19 cellular contexts compared by ENCODE assay signal in genomic region chr5:154800582-154800981, GRCh38. TPM values are rescaled to one million over a fixed set of nuclear protein-coding genes. Genes with fewer than 3 reads are reported as not detected.
DNase-seq lines count a peak whose midpoint lies in the region; ATAC-seq, FAIRE-seq and TF ChIP-seq lines count a peak whose summit lies in the region.
"Had no signal": no experiment of that assay in that cellular context is flagged by ENCODE, and none has a peak within 500 bp of the region (broad histone marks: within the 10 kb centered on the region; RNA-seq: fewer than 3 reads in every experiment).

No MANE protein-coding gene starts in this region.

- H3K4me1 ChIP-seq in GM23338 (ENCODE audit: insufficient read depth) (no peaks in the 10 kb centered on the region), astrocyte (ENCODE audit: insufficient read depth, low read length) (peaks cover 13% of the 10 kb centered on the region), upper lobe of left lung (no peaks in the 10 kb centered on the region)

- H3K4me2 ChIP-seq in GM23338 (no peak overlapping the region), astrocyte (ENCODE audit: low read length) (peak overlapping the region; percentile 19)

- TF ChIP-seq CTCF in GM23338 (conservative IDR thresholded peaks at IDR 0.05; ENCODE audit: low read depth in 2 of 2) (no peak), astrocyte (IDR thresholded peaks at IDR 0.05; ENCODE audit: insufficient read depth, low read depth, low read length) (no peak), osteocyte (IDR thresholded peaks at IDR 0.05) (no peak), upper lobe of left lung (IDR thresholded peaks at IDR 0.05) (no peak)

- TF ChIP-seq POLR2A in upper lobe of left lung (IDR thresholded peaks at IDR 0.05) = no peak

- H3K9me3 ChIP-seq in astrocyte (ENCODE audit: insufficient read depth, low read depth, low read length) = no peaks in the 10 kb centered on the region
- H3K9me3 ChIP-seq in upper lobe of left lung = no peaks in the 10 kb centered on the region

- H2AFZ ChIP-seq in GM23338 = no peak overlapping the region
- no peak overlapping the region for H2AFZ ChIP-seq in astrocyte (ENCODE audit: low read depth, low read length)

- 0 out of 2 replicates have a peak overlapping the region, but pooled peaks have one; percentile 39 for H3K27ac ChIP-seq in GM23338 (ENCODE audit: low read depth)
- peak overlapping the region; percentile 4 for H3K27ac ChIP-seq in astrocyte (ENCODE audit: low read depth, low read length)
- H3K27ac ChIP-seq in upper lobe of left lung = no peak overlapping the region

- H3K9me2 ChIP-seq in GM23338 (ENCODE audit: insufficient read depth) = no peaks in the 10 kb centered on the region

- no peak for DNase-seq in activated T-cell treated with anti-CD3 and anti-CD28 coated beads, Interleukin-2, amount 50 U/mL, for 24 hours
- no peak for DNase-seq in activated T-cell treated with anti-CD3 and anti-CD28 coated beads, Interleukin-2, amount 50 U/mL, for 4 hours
- DNase-seq in GM23338 (ENCODE audit: low spot score) (no peak), astrocyte (ENCODE audit: low read depth) (no peak), osteocyte (ENCODE audit: extremely low spot score, unreplicated experiment) (no peak), upper lobe of left lung (no peak), SKM-1 (lab: John Stamatoyannopoulos, UW; ENCODE audit: unreplicated experiment) (no peak)
- DNase-seq: Calu3; NCI-H1417 treated with DMSO at 0.1 percent for 48 hours; NCI-H2081 treated with DMSO at 0.1 percent for 48 hours; NCI-H2227 treated with DMSO at 0.1 percent for 48 hours; NCI-H524 treated with DMSO at 0.1 percent for 48 hours; NK-92 treated with Interleukin-12 subunit alpha and Interleukin-12 subunit beta, amount 100 ng/mL, for 24 hours had no signal

- peak overlapping the region; percentile 21 for H3K9ac ChIP-seq in astrocyte (ENCODE audit: low read length)

- no peak for TF ChIP-seq EP300 in upper lobe of left lung (IDR thresholded peaks at IDR 0.05)

- peak overlapping the region; percentile 87 for H3K27ac Mint-ChIP-seq in activated T-cell treated with anti-CD3 and anti-CD28 coated beads, Interleukin-2, amount 50 U/mL, for 24 hours
- H3K27ac Mint-ChIP-seq in GM23338 (no peak overlapping the region), astrocyte (ENCODE audit: unreplicated experiment) (no peak overlapping the region), osteocyte (ENCODE audit: unreplicated experiment) (peak overlapping the region; percentile 35)

- no peak for ATAC-seq in activated T-cell treated with anti-CD3 and anti-CD28 coated beads, Interleukin-2, amount 50 U/mL, for 4 hours
- ATAC-seq in GM23338 = no peak
- ATAC-seq in upper lobe of left lung (ENCODE audit: low FRiP score in 2 of 2) = no peak
- ATAC-seq in GM21786 (IDR thresholded peaks at IDR 0.05; ENCODE audit: unreplicated experiment) = no peak
- ATAC-seq: GM12878, HCT116 had no signal

- FAIRE-seq in astrocyte (lab: Jason Lieb, UNC) = no peak
- FAIRE-seq: GM12878, GM18507 had no signal

- H3K9me3 Mint-ChIP-seq in activated T-cell treated with anti-CD3 and anti-CD28 coated beads, Interleukin-2, amount 50 U/mL, for 24 hours = no peaks in the 10 kb centered on the region
- no peaks in the 10 kb centered on the region for H3K9me3 Mint-ChIP-seq in activated T-cell treated with anti-CD3 and anti-CD28 coated beads, Interleukin-2, amount 50 U/mL, for 4 hours
- H3K9me3 Mint-ChIP-seq in GM23338 (no peaks in the 10 kb centered on the region), astrocyte (ENCODE audit: unreplicated experiment) (no peaks in the 10 kb centered on the region), osteocyte (ENCODE audit: unreplicated experiment) (no peaks in the 10 kb centered on the region)
- H3K9me3 Mint-ChIP-seq: CD14-positive monocyte, IgD-negative memory B cell had no signal

- peaks cover 93% of the 10 kb centered on the region for H3K36me3 Mint-ChIP-seq in activated T-cell treated with anti-CD3 and anti-CD28 coated beads, Interleukin-2, amount 50 U/mL, for 24 hours (ENCODE audit: low read depth)
- peaks cover 56% of the 10 kb centered on the region for H3K36me3 Mint-ChIP-seq in activated T-cell treated with anti-CD3 and anti-CD28 coated beads, Interleukin-2, amount 50 U/mL, for 4 hours (ENCODE audit: insufficient read depth)
- peaks cover 93% of the 10 kb centered on the region for H3K36me3 Mint-ChIP-seq in GM23338 (ENCODE audit: low read depth)
- H3K36me3 Mint-ChIP-seq in astrocyte (ENCODE audit: low read depth, unreplicated experiment) = peaks cover 41% of the 10 kb centered on the region
- H3K36me3 Mint-ChIP-seq in osteocyte (ENCODE audit: unreplicated experiment) = peaks cover 68% of the 10 kb centered on the region

- H3K4me3 ChIP-seq in GM23338 (no peak overlapping the region), astrocyte (ENCODE audit: insufficient read depth, low read depth, low read length) (no peak overlapping the region), upper lobe of left lung (no peak overlapping the region)
- H3K4me3 ChIP-seq: GM12878 had no signal

- H3K36me3 ChIP-seq in GM23338 (ENCODE audit: insufficient read depth) = peaks cover 95% of the 10 kb centered on the region
- peaks cover 79% of the 10 kb centered on the region for H3K36me3 ChIP-seq in astrocyte (ENCODE audit: insufficient read depth, low read length)
- peaks cover 45 to 88% (median 75%) of the 10 kb centered on the region in 4 donors for H3K36me3 ChIP-seq in upper lobe of left lung

- peaks cover 53% of the 10 kb centered on the region for H3F3A ChIP-seq in GM23338 (replicated peaks; ENCODE audit: low read depth)

- H3K4me3 Mint-ChIP-seq in activated T-cell treated with anti-CD3 and anti-CD28 coated beads, Interleukin-2, amount 50 U/mL, for 24 hours = no peak overlapping the region
- no peak overlapping the region for H3K4me3 Mint-ChIP-seq in activated T-cell treated with anti-CD3 and anti-CD28 coated beads, Interleukin-2, amount 50 U/mL, for 4 hours
- H3K4me3 Mint-ChIP-seq in GM23338 (no peak overlapping the region), astrocyte (ENCODE audit: unreplicated experiment) (no peak overlapping the region), osteocyte (ENCODE audit: unreplicated experiment) (no peak overlapping the region)
- H3K4me3 Mint-ChIP-seq: CD14-positive monocyte, IgD-negative memory B cell had no signal

- H3K79me2 ChIP-seq in GM23338 (replicated peaks; ENCODE audit: insufficient read depth) = peaks cover 73% of the 10 kb centered on the region
- peaks cover 39% of the 10 kb centered on the region for H3K79me2 ChIP-seq in astrocyte (ENCODE audit: insufficient read depth, low read length)

- peaks cover 14% of the 10 kb centered on the region for H3K4me1 Mint-ChIP-seq in activated T-cell treated with anti-CD3 and anti-CD28 coated beads, Interleukin-2, amount 50 U/mL, for 24 hours (ENCODE audit: low read depth)
- H3K4me1 Mint-ChIP-seq in activated T-cell treated with anti-CD3 and anti-CD28 coated beads, Interleukin-2, amount 50 U/mL, for 4 hours (ENCODE audit: low read depth) = no peaks in the 10 kb centered on the region
- H3K4me1 Mint-ChIP-seq in GM23338 = no peaks in the 10 kb centered on the region
- H3K4me1 Mint-ChIP-seq in astrocyte (ENCODE audit: low read depth, unreplicated experiment) = peaks cover 5% of the 10 kb centered on the region
- peaks cover 20% of the 10 kb centered on the region for H3K4me1 Mint-ChIP-seq in osteocyte (ENCODE audit: unreplicated experiment)
- H3K4me1 Mint-ChIP-seq: CD14-positive monocyte had no signal

- peaks cover 53% of the 10 kb centered on the region for H4K20me1 ChIP-seq in GM23338 (replicated peaks; ENCODE audit: insufficient read depth)
- H4K20me1 ChIP-seq in astrocyte (ENCODE audit: insufficient read depth, low read length) = peaks cover 68% of the 10 kb centered on the region

- H3K27me3 ChIP-seq in GM23338 (ENCODE audit: insufficient read depth) (no peaks in the 10 kb centered on the region), astrocyte (ENCODE audit: insufficient read depth, low read length) (no peaks in the 10 kb centered on the region), upper lobe of left lung (no peaks in the 10 kb centered on the region)

- H3K27me3 Mint-ChIP-seq in activated T-cell treated with anti-CD3 and anti-CD28 coated beads, Interleukin-2, amount 50 U/mL, for 24 hours = no peaks in the 10 kb centered on the region
- H3K27me3 Mint-ChIP-seq in activated T-cell treated with anti-CD3 and anti-CD28 coated beads, Interleukin-2, amount 50 U/mL, for 4 hours (ENCODE audit: low read depth) = no peaks in the 10 kb centered on the region
- H3K27me3 Mint-ChIP-seq in GM23338 (ENCODE audit: insufficient read depth, low read depth, poor library complexity) = peaks cover 4% of the 10 kb centered on the region
- H3K27me3 Mint-ChIP-seq in astrocyte (ENCODE audit: low read depth, unreplicated experiment) = no peaks in the 10 kb centered on the region
- H3K27me3 Mint-ChIP-seq in osteocyte (ENCODE audit: unreplicated experiment) = no peaks in the 10 kb centered on the region
- H3K27me3 Mint-ChIP-seq: IgD-negative memory B cell had no signal

TF ChIP-seq in GM23338, 12 proteins besides CTCF, POLR2A, EP300 and RAD21 (continues in another document):
- no peak for TF ChIP-seq STAT1 (IDR thresholded peaks at IDR 0.05; ENCODE audit: unreplicated experiment)
- TF ChIP-seq ZNF114 (CRISPR knock-in tag; IDR thresholded peaks at IDR 0.05) = no peak
- no peak for TF ChIP-seq EZH2phosphoT487 (IDR thresholded peaks at IDR 0.05; ENCODE audit: unreplicated experiment)

RNA-seq across cellular contexts. Expression of gene LARP1, which starts 45.4 kb away (rescaled TPM):
- total RNA-seq in activated T-cell treated with anti-CD3 and anti-CD28 coated beads, Interleukin-2, amount 50 U/mL, for 4 hours = 100 to 1,000 TPM; 412 to 443 (median 432) TPM
- total RNA-seq in GM23338 (2014; rRNA removed; shearing (Covaris generic)) = 267 and 302 TPM in 2 replicates
- polyA plus RNA-seq in GM23338 (2016; fragmentation: Nextera tagmentation; extraction: Ambion mirVana) = 133 and 153 TPM in 2 replicates
- total RNA-seq in astrocyte = 234 and 243 TPM in 2 replicates
- total RNA-seq in osteocyte = 247 TPM in 2 replicates
- 100 to 1,000 TPM; 107 to 154 (median 129) TPM for total RNA-seq in upper lobe of left lung

RNA-seq across cellular contexts. Expression of gene FAXDC2, which starts 49.8 kb away (rescaled TPM):
- total RNA-seq in activated T-cell treated with anti-CD3 and anti-CD28 coated beads, Interleukin-2, amount 50 U/mL, for 4 hours = under 1 TPM in 1 of 3 donors, not detected in 2; 0.40 TPM
- 1.8 and 4.6 TPM in 2 replicates for total RNA-seq in GM23338 (2014; rRNA removed; shearing (Covaris generic))
- 2.5 and 4.0 TPM in 2 replicates for polyA plus RNA-seq in GM23338 (2016; fragmentation: Nextera tagmentation; extraction: Ambion mirVana)
- total RNA-seq in astrocyte (3.6 and 3.7 TPM in 2 replicates), osteocyte (23.7 and 25.7 TPM in 2 replicates), upper lobe of left lung (100 to 1,000 TPM in 1 of 6 donors, 10 to 100 TPM in 5; 41.7 to 147 (median 60.2) TPM)
- total RNA-seq: Calu3 had no signal

RNA-seq across cellular contexts. Expression of gene CNOT8, which starts 57.8 kb away (rescaled TPM):
- total RNA-seq in activated T-cell treated with anti-CD3 and anti-CD28 coated beads, Interleukin-2, amount 50 U/mL, for 4 hours = 10 to 100 TPM; 44.9 to 50.1 (median 48.0) TPM
- total RNA-seq in GM23338 (2014; rRNA removed; shearing (Covaris generic)) = 77.7 and 78.3 TPM in 2 replicates
- polyA plus RNA-seq in GM23338 (2016; fragmentation: Nextera tagmentation; extraction: Ambion mirVana) = 26.9 and 31.2 TPM in 2 replicates
- 40.1 and 45.6 TPM in 2 replicates for total RNA-seq in astrocyte
- total RNA-seq in osteocyte = 49.2 and 61.1 TPM in 2 replicates
- total RNA-seq in upper lobe of left lung = 100 to 1,000 TPM in 1 of 6 donors, 10 to 100 TPM in 5; 54.5 to 189 (median 87.6) TPM

Comparison
In these comparisons a context has a peak if more than half of its experiments do, and no peak if none do; other contexts are left out.
1. H3K27ac Mint-ChIP-seq: peak in activated T-cell treated with anti-CD3 and anti-CD28 coated beads, Interleukin-2, amount 50 U/mL, for 24 hours (single experiment) and osteocyte (single experiment); none in GM23338 (single experiment) and astrocyte (single experiment).
2. H3K27ac ChIP-seq: peak in GM23338 (single experiment) and astrocyte (single experiment); none in upper lobe of left lung (0 of 4).